ENCODE assay signal across 39 cellular contexts in the genomic region with DNA sequence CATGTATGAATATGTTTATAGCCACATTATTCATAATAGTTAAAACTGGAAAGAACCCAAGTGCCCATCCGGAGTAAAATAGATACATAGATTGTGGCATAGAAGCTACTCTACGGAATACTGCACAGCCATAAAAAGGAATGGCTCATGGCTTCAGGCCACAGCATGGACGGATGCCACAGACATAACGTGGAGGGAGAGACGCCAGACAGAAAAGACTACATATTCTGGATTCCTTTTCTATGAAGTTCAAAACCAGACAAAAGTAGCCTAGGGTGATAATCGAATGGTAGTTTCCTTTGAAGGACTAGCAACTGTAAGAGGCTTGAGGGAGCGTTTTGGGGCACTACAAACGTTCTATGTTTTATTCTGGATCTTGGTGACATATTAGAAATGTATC. TPM values are rescaled to one million over a fixed set of nuclear protein-coding genes. Genes with fewer than 3 reads are reported as not detected.
"Had no signal": no experiment of that assay in that cellular context is flagged by ENCODE, and none has a peak within 500 bp of the region (broad histone marks: within the 10 kb centered on the region; RNA-seq: fewer than 3 reads in every experiment).

No MANE protein-coding gene starts in this region.

- H3K36me3 ChIP-seq: MG63 had no signal

- H3K27me3 ChIP-seq: MG63 had no signal

- DNase-seq: Karpas-422, Kasumi-1, MG63, MM.1S, MV-4-11, NCI-H1048, NCI-H1092, NCI-H1092 treated with DMSO at 0.1 percent for 48 hours, NCI-H1105, NCI-H1105 treated with DMSO at 0.1 percent for 48 hours, NCI-H1417, NCI-H1417 treated with DMSO at 0.1 percent for 48 hours, NCI-H1436, NCI-H1436 treated with DMSO at 0.1 percent for 48 hours, NCI-H146, NCI-H1694, NCI-H1694 treated with DMSO at 0.1 percent for 48 hours, NCI-H187, NCI-H187 treated with DMSO at 0.1 percent for 48 hours, NCI-H1930, NCI-H2029, NCI-H2029 treated with DMSO at 0.1 percent for 48 hours, NCI-H2081, NCI-H2081 treated with DMSO at 0.1 percent for 48 hours, NCI-H2107, NCI-H2171, NCI-H2171 treated with DMSO at 0.1 percent for 48 hours, NCI-H2227 treated with DMSO at 0.1 percent for 48 hours, NCI-H226, NCI-H345, NCI-H446, NCI-H446 treated with DMSO at 0.1 percent for 48 hours, NCI-H510A, NCI-H510A treated with DMSO at 0.1 percent for 48 hours, NCI-H524 had no signal

- H3K4me3 ChIP-seq: MG63 had no signal

- H3K9me3 ChIP-seq: MG63 had no signal

RNA-seq across cellular contexts. Expression of a gene that starts 58.9 kb away (rescaled TPM):
- total RNA-seq: LHCN-M2, M059J, MCF 10A, NCI-H460 had no signal
